ENCODE assay signal across 23 cellular contexts in genomic region chr21:26565546-26565945, GRCh38. TPM values are rescaled to one million over a fixed set of nuclear protein-coding genes. Genes with fewer than 3 reads are reported as not detected.
"Had no signal": no experiment of that assay in that cellular context is flagged by ENCODE, and none has a peak within 500 bp of the region (broad histone marks: within the 10 kb centered on the region; RNA-seq: fewer than 3 reads in every experiment).

No MANE protein-coding gene starts in this region.

- DNase-seq: activated B cell treated with CpG ODN at 0.5 μM for 24 hours; activated CD4-positive, alpha-beta T cell treated with anti-CD3 and anti-CD28 coated beads, Interleukin-2, amount 50 U/mL, for 1 hour; activated CD8-positive, alpha-beta memory T cell treated with anti-CD3 and anti-CD28 coated beads, Interleukin-2, amount 10 ng/mL, durations not matched to agents 7 days and 5 days; activated CD8-positive, alpha-beta T cell treated with anti-CD3 and anti-CD28 coated beads, Interleukin-2, amount 10 ng/mL, durations not matched to agents 7 days and 5 days; activated naive CD8-positive, alpha-beta T cell treated with anti-CD3 and anti-CD28 coated beads, Interleukin-2, amount 50 U/mL, for 24 hours; activated T-cell treated with anti-CD3 and anti-CD28 coated beads, Interleukin-2, amount 50 U/mL, for 48 hours; amygdala; effector CD8-positive, alpha-beta T cell; erythroblast; kidney glomerular epithelial cell; left lung; midbrain; naive thymus-derived CD8-positive, alpha-beta T cell; posterior cingulate gyrus; right lobe of liver; stimulated activated CD4-positive, alpha-beta T cell treated with anti-CD3 and anti-CD28 coated beads, Interleukin-4, amount 100 ng/mL, for 24 hours; T-helper 2 cell; thyroid gland had no signal

- H3K36me3 ChIP-seq: left lung, right lobe of liver, thyroid gland, upper lobe of left lung had no signal

- H3K27ac ChIP-seq: right lobe of liver had no signal

- H3K4me3 ChIP-seq: left lung, right lobe of liver, skin epidermis, thyroid gland, upper lobe of left lung had no signal

- H3K4me1 ChIP-seq: right lobe of liver, thyroid gland had no signal

- H3K9me3 ChIP-seq: left lung, right lobe of liver, thyroid gland, upper lobe of left lung had no signal

- H3K27me3 ChIP-seq: left lung, right lobe of liver, thyroid gland, upper lobe of left lung had no signal

- ATAC-seq: activated CD8-positive, alpha-beta memory T cell treated with anti-CD3 and anti-CD28 coated beads, Interleukin-2, amount 10 ng/mL, durations not matched to agents 7 days and 5 days; activated CD8-positive, alpha-beta T cell treated with anti-CD3 and anti-CD28 coated beads, Interleukin-2, amount 10 ng/mL, durations not matched to agents 7 days and 5 days; activated naive CD8-positive, alpha-beta T cell treated with anti-CD3 and anti-CD28 coated beads, Interleukin-2, amount 50 U/mL, for 24 hours; naive thymus-derived CD8-positive, alpha-beta T cell; stimulated activated effector memory CD8-positive, alpha-beta T cell treated with anti-CD3 and anti-CD28 coated beads, Interleukin-12 subunit alpha, Interleukin-12 subunit beta, amount 100 ng/mL, for 72 hours had no signal

RNA-seq across cellular contexts. Expression of gene CYYR1, which starts 7.5 kb away (rescaled TPM):
- total RNA-seq: activated B cell treated with CpG ODN at 0.5 μM for 24 hours; activated CD8-positive, alpha-beta memory T cell treated with anti-CD3 and anti-CD28 coated beads, Interleukin-2, amount 10 ng/mL, durations not matched to agents 7 days and 5 days; activated CD8-positive, alpha-beta T cell treated with anti-CD3 and anti-CD28 coated beads, Interleukin-2, amount 10 ng/mL, durations not matched to agents 7 days and 5 days; fibroblast of villous mesenchyme; naive thymus-derived CD8-positive, alpha-beta T cell had no signal
- polyA plus RNA-seq: fibroblast of lung; naive thymus-derived CD8-positive, alpha-beta T cell had no signal
